8 cellular contexts compared by ENCODE assay signal in the genomic region with DNA sequence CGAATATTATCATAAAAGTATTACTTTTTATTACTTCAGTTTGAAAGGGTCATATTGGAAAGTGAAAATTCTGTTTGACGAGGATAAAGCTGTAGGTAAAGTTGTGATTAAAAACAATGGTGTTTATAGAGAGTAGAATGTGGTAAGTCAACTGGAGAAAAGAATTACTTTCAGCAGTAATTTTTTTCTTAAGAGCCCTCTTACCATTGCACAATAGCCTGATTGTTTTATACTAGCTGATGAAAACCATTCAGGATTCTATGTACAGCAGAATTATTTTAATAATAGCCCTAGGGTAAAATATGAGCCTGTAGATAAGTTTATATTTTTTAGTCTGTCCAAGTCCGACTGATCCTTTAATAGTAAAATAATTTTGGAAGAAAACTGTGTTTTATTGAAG. TPM values are rescaled to one million over a fixed set of nuclear protein-coding genes. Genes with fewer than 3 reads are reported as not detected.
DNase-seq lines count a peak whose midpoint lies in the region; ATAC-seq and TF ChIP-seq lines count a peak whose summit lies in the region.

No MANE protein-coding gene starts in this region.

- no peak overlapping the region for H3K4me2 ChIP-seq in neuronal stem cell (ENCODE audit: insufficient read depth, low read length, poor library complexity, severe bottlenecking)

- no peak for TF ChIP-seq CTCF in esophagus squamous epithelium (IDR thresholded peaks at IDR 0.05)

- H3K36me3 Mint-ChIP-seq in activated CD4-positive, alpha-beta T cell treated with anti-CD3 and anti-CD28 coated beads, Interleukin-2, amount 10 ng/mL, durations not matched to agents 7 days and 5 days (ENCODE audit: low read depth), result peaks cover 66% of the 10 kb centered on the region
- no peaks in the 10 kb centered on the region for H3K36me3 Mint-ChIP-seq in T-helper 17 cell (ENCODE audit: low read depth)
- peaks cover 6% of the 10 kb centered on the region for H3K36me3 Mint-ChIP-seq in stimulated activated memory B cell treated with anti-CD40 and anti-IgM and Interleukin-4, amounts not matched to agents 10 μg/mL and 1 μg/mL and 100 μg/mL, for 72 hours

- peak overlapping the region; percentile 96 for H3K27ac Mint-ChIP-seq in activated CD4-positive, alpha-beta T cell treated with anti-CD3 and anti-CD28 coated beads, Interleukin-2, amount 10 ng/mL, durations not matched to agents 7 days and 5 days
- peak overlapping the region; percentile 98 for H3K27ac Mint-ChIP-seq in T-helper 17 cell
- peak overlapping the region; percentile 85 for H3K27ac Mint-ChIP-seq in stimulated activated memory B cell treated with anti-CD40 and anti-IgM and Interleukin-4, amounts not matched to agents 10 μg/mL and 1 μg/mL and 100 μg/mL, for 72 hours

- DNase-seq in activated CD4-positive, alpha-beta T cell treated with anti-CD3 and anti-CD28 coated beads, Interleukin-2, amount 10 ng/mL, durations not matched to agents 7 days and 5 days, result no peak
- no peak for DNase-seq in activated CD4-positive, alpha-beta T cell treated with anti-CD3 and anti-CD28 coated beads, Interleukin-2, amount 50 U/mL, for 48 hours
- DNase-seq in T-helper 17 cell (no peak), esophagus squamous epithelium (lab: John Stamatoyannopoulos, UW) (no peak), neuronal stem cell (ENCODE audit: low spot score) (no peak), NCI-H345 (lab: John Stamatoyannopoulos, UW) (no peak)

- H3K4me3 ChIP-seq in esophagus squamous epithelium, result no peak overlapping the region
- no peak overlapping the region for H3K4me3 ChIP-seq in neuronal stem cell (ENCODE audit: low read length in 2 of 2)

- H3K9me3 ChIP-seq in T-helper 17 cell (ENCODE audit: control insufficient read depth, low read length, poor library complexity, severe bottlenecking) (no peaks in the 10 kb centered on the region), esophagus squamous epithelium (no peaks in the 10 kb centered on the region), neuronal stem cell (replicated peaks in 1 of 2; ENCODE audit: control insufficient read depth in 2 of 2, insufficient read depth in 1 of 2, low read depth in 1 of 2, low read length in 2 of 2) (no peaks in the 10 kb centered on the region)

- H2BK5ac ChIP-seq in neuronal stem cell (ENCODE audit: low read length), result no peak overlapping the region

- ATAC-seq in T-helper 17 cell (no peak), GM21360 (IDR thresholded peaks at IDR 0.05; ENCODE audit: unreplicated experiment) (no peak)
- ATAC-seq in stimulated activated memory B cell treated with anti-CD40 and anti-IgM and Interleukin-4, amounts not matched to agents 10 μg/mL and 1 μg/mL and 100 μg/mL, for 72 hours, result no peak

- H3K4me1 Mint-ChIP-seq in activated CD4-positive, alpha-beta T cell treated with anti-CD3 and anti-CD28 coated beads, Interleukin-2, amount 10 ng/mL, durations not matched to agents 7 days and 5 days, result peaks cover 88% of the 10 kb centered on the region
- H3K4me1 Mint-ChIP-seq in T-helper 17 cell, result peaks cover 55% of the 10 kb centered on the region
- peaks cover 80% of the 10 kb centered on the region for H3K4me1 Mint-ChIP-seq in stimulated activated memory B cell treated with anti-CD40 and anti-IgM and Interleukin-4, amounts not matched to agents 10 μg/mL and 1 μg/mL and 100 μg/mL, for 72 hours

- H3K27me3 Mint-ChIP-seq in activated CD4-positive, alpha-beta T cell treated with anti-CD3 and anti-CD28 coated beads, Interleukin-2, amount 10 ng/mL, durations not matched to agents 7 days and 5 days, result no peaks in the 10 kb centered on the region
- no peaks in the 10 kb centered on the region for H3K27me3 Mint-ChIP-seq in T-helper 17 cell
- no peaks in the 10 kb centered on the region for H3K27me3 Mint-ChIP-seq in stimulated activated memory B cell treated with anti-CD40 and anti-IgM and Interleukin-4, amounts not matched to agents 10 μg/mL and 1 μg/mL and 100 μg/mL, for 72 hours

- H3K9ac ChIP-seq in neuronal stem cell (ENCODE audit: low read depth, low read length, poor library complexity), result no peak overlapping the region

- no peak overlapping the region for H2AK5ac ChIP-seq in neuronal stem cell (ENCODE audit: low read depth, low read length)

- no peak overlapping the region for H3K4ac ChIP-seq in neuronal stem cell (ENCODE audit: low read length)

- no peak overlapping the region for H4K8ac ChIP-seq in neuronal stem cell (ENCODE audit: low read depth, low read length)

- no peaks in the 10 kb centered on the region for H3K36me3 ChIP-seq in esophagus squamous epithelium
- no peaks in the 10 kb centered on the region for H3K36me3 ChIP-seq in neuronal stem cell (replicated peaks in 1 of 2; ENCODE audit: control insufficient read depth in 2 of 2, insufficient read depth in 2 of 2, low read length in 2 of 2)

- POLR2A ChIA-PET in activated CD4-positive, alpha-beta T cell treated with anti-CD3 and anti-CD28 coated beads, Interleukin-2, amount 10 ng/mL, durations not matched to agents 7 days and 5 days (lab: Charles Lee), result interaction anchor here (0.6 kb wide), 1 partner anchor 77 kb away, joined by 3 read pairs; no protein-coding TSS in a partner anchor

- H3K27ac ChIP-seq in esophagus squamous epithelium (peak overlapping the region in 3 of 4 donors; percentile 74 to 86 (median 79)), neuronal stem cell (replicated peaks; ENCODE audit: low read length) (no peak overlapping the region)

- CTCF ChIA-PET in activated CD4-positive, alpha-beta T cell treated with anti-CD3 and anti-CD28 coated beads, Interleukin-2, amount 10 ng/mL, durations not matched to agents 7 days and 5 days (lab: Charles Lee), result interaction anchor here (0.9 to 2.0 kb wide), 5 partner anchors 9 to 101 kb away, joined by 3 to 12 read pairs (median 5); no protein-coding TSS in a partner anchor

- H3K4me1 ChIP-seq in esophagus squamous epithelium (peaks cover 9 to 61% (median 11%) of the 10 kb centered on the region in 3 donors), neuronal stem cell (ENCODE audit: control insufficient read depth in 2 of 2, insufficient read depth in 1 of 2, low read depth in 1 of 2, low read length in 2 of 2) (no peaks in the 10 kb centered on the region)

- H2BK12ac ChIP-seq in neuronal stem cell (ENCODE audit: low read length), result no peak overlapping the region

- H2BK120ac ChIP-seq in neuronal stem cell (ENCODE audit: low read depth, low read length), result no peak overlapping the region

- H3K18ac ChIP-seq in neuronal stem cell (ENCODE audit: low read length), result no peak overlapping the region

- intact Hi-C loops in esophagus squamous epithelium (cut with DNase I), result no loop called here

- H2BK15ac ChIP-seq in neuronal stem cell (ENCODE audit: low read length), result no peak overlapping the region

- H3K4me3 Mint-ChIP-seq in activated CD4-positive, alpha-beta T cell treated with anti-CD3 and anti-CD28 coated beads, Interleukin-2, amount 10 ng/mL, durations not matched to agents 7 days and 5 days, result peak overlapping the region; percentile 77
- H3K4me3 Mint-ChIP-seq in T-helper 17 cell, result peak overlapping the region; percentile 87
- H3K4me3 Mint-ChIP-seq in stimulated activated memory B cell treated with anti-CD40 and anti-IgM and Interleukin-4, amounts not matched to agents 10 μg/mL and 1 μg/mL and 100 μg/mL, for 72 hours, result peak overlapping the region; percentile 53

- no peak overlapping the region for H3K23ac ChIP-seq in neuronal stem cell (ENCODE audit: low read depth, low read length, poor library complexity)

- H3K27me3 ChIP-seq in esophagus squamous epithelium (no peaks in the 10 kb centered on the region), neuronal stem cell (ENCODE audit: control insufficient read depth in 3 of 3, insufficient read depth in 3 of 3, low read depth in 1 of 3, low read length in 3 of 3) (no peaks in the 10 kb centered on the region)

- H3K14ac ChIP-seq in neuronal stem cell (ENCODE audit: low read length), result no peak overlapping the region

- peaks cover 2% of the 10 kb centered on the region for H3K9me3 Mint-ChIP-seq in activated CD4-positive, alpha-beta T cell treated with anti-CD3 and anti-CD28 coated beads, Interleukin-2, amount 10 ng/mL, durations not matched to agents 7 days and 5 days
- no peaks in the 10 kb centered on the region for H3K9me3 Mint-ChIP-seq in stimulated activated memory B cell treated with anti-CD40 and anti-IgM and Interleukin-4, amounts not matched to agents 10 μg/mL and 1 μg/mL and 100 μg/mL, for 72 hours

- H2AFZ ChIP-seq in neuronal stem cell (ENCODE audit: low read length), result no peak overlapping the region

- TF ChIP-seq POLR2A in esophagus squamous epithelium (IDR thresholded peaks at IDR 0.05), result no peak

- no peak overlapping the region for H4K91ac ChIP-seq in neuronal stem cell (ENCODE audit: low read depth, low read length, poor library complexity)

- WGBS in esophagus squamous epithelium, 2 donors, result 45 to 56% methylated on average over 3 of the region's 3 CpGs
- no CpG with 5 or more reads among the region's 3 CpGs for WGBS in neuronal stem cell (ENCODE audit: extremely low coverage in 2 of 2, insufficient read length in 2 of 2, insufficient replicate concordance in 1 of 2), 2 donors

- peaks cover 5% of the 10 kb centered on the region for H3K79me1 ChIP-seq in neuronal stem cell (ENCODE audit: low read depth, low read length)

RNA-seq across cellular contexts. Expression of a gene that starts 16.6 kb away (rescaled TPM):
- total RNA-seq in activated CD4-positive, alpha-beta T cell treated with anti-CD3 and anti-CD28 coated beads, Interleukin-2, amount 10 ng/mL, durations not matched to agents 7 days and 5 days, result 100 to 1,000 TPM; 145 TPM
- total RNA-seq in T-helper 17 cell (100 to 1,000 TPM; 215 to 245 TPM), esophagus squamous epithelium (10 to 100 TPM; 10.4 to 28.4 (median 22.1) TPM)
- polyA plus RNA-seq in neuronal stem cell (2013, experiment 1 of 2), result 25.1 TPM
- 25.5 TPM for polyA plus RNA-seq in neuronal stem cell (2013, experiment 2 of 2)

Comparison
In these comparisons a context has a peak if more than half of its experiments do, and no peak if none do; other contexts are left out.
1. RNA of a gene that starts 16.6 kb away (total RNA-seq): 215 to 245 TPM in T-helper 17 cell and 145 TPM in activated CD4-positive, alpha-beta T cell treated with anti-CD3 and anti-CD28 coated beads, Interleukin-2, amount 10 ng/mL, durations not matched to agents 7 days and 5 days; 10.4 to 28.4 TPM in esophagus squamous epithelium; every median in the first group is over 4 times any median in the second.
2. Peak in every context shown above with its lines, with median percentiles within 50 percentile points of each other: H3K27ac Mint-ChIP-seq and H3K4me3 Mint-ChIP-seq.